Comparison of ENCODE assay signal across 18 cellular contexts in the genomic region with DNA sequence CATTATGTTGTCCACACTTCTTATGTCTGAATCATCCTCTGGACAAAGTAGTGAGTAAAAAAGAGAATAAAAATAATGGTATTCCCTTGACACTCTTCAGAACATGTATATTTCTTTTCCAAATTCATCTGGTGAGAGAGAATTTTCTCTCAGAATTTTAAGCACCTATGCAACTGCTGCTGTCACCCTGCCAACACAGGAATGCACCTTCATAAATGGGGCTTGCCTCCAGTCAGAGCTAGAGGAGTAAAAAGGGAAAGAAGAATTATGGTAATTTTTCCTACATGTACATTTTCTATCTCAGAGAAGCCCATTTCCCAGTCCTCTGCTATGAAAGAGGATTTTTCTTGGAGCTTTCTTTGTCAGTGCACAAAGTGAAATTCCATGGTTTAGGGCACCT.
"Had no signal": no experiment of that assay in that cellular context is flagged by ENCODE, and none has a peak within 500 bp of the region (broad histone marks: within the 10 kb centered on the region; RNA-seq: fewer than 3 reads in every experiment).

No MANE protein-coding gene starts in this region.

- H3K36me3 Mint-ChIP-seq: activated CD4-positive, alpha-beta memory T cell treated with anti-CD3 and anti-CD28 coated beads for 36 hours; activated naive CD4-positive, alpha-beta T cell treated with anti-CD3 and anti-CD28 coated beads, Interleukin-2, amount 50 U/mL, for 72 hours; naive thymus-derived CD8-positive, alpha-beta T cell had no signal

- DNase-seq: activated CD4-positive, alpha-beta memory T cell treated with anti-CD3 and anti-CD28 coated beads for 36 hours; activated gamma-delta T cell; activated T-cell treated with anti-CD3 and anti-CD28 coated beads, Interleukin-2, amount 50 U/mL, for 72 hours; amygdala; cerebellar nuclear complex; hippocampal formation; mucosa of descending colon; naive thymus-derived CD8-positive, alpha-beta T cell; posterior cingulate gyrus; spleen; stimulated activated CD4-positive, alpha-beta T cell treated with anti-CD3 and anti-CD28 coated beads, Interleukin-1b, Interleukin-23, amount 100 ng/mL, for 48 hours; stomach had no signal

- H3K27ac Mint-ChIP-seq: activated CD4-positive, alpha-beta memory T cell treated with anti-CD3 and anti-CD28 coated beads for 36 hours; activated naive CD4-positive, alpha-beta T cell treated with anti-CD3 and anti-CD28 coated beads, Interleukin-2, amount 50 U/mL, for 72 hours; activated T-cell treated with anti-CD3 and anti-CD28 coated beads, Interleukin-2, amount 50 U/mL, for 72 hours had no signal

- H3K9me3 ChIP-seq: mucosa of descending colon, neutrophil, right atrium auricular region, spleen, stomach, thoracic aorta had no signal

- H3K4me3 ChIP-seq: mucosa of descending colon, right atrium auricular region, spleen, stomach, thoracic aorta had no signal

- H3K27me3 ChIP-seq: neutrophil, right atrium auricular region, spleen, stomach had no signal

- H3K9me3 Mint-ChIP-seq: activated CD4-positive, alpha-beta memory T cell treated with anti-CD3 and anti-CD28 coated beads for 36 hours; activated naive CD4-positive, alpha-beta T cell treated with anti-CD3 and anti-CD28 coated beads, Interleukin-2, amount 50 U/mL, for 72 hours; activated T-cell treated with anti-CD3 and anti-CD28 coated beads, Interleukin-2, amount 50 U/mL, for 72 hours; naive thymus-derived CD8-positive, alpha-beta T cell had no signal

- H3K36me3 ChIP-seq: neutrophil, right atrium auricular region, spleen, stomach, thoracic aorta had no signal

- H3K27ac ChIP-seq: neutrophil, right atrium auricular region, spleen, stomach, thoracic aorta, VCaP had no signal

- ATAC-seq: activated naive CD4-positive, alpha-beta T cell treated with anti-CD3 and anti-CD28 coated beads, Interleukin-2, amount 50 U/mL, for 72 hours; activated T-cell treated with anti-CD3 and anti-CD28 coated beads, Interleukin-2, amount 50 U/mL, for 72 hours; left lobe of liver; mucosa of descending colon; naive thymus-derived CD8-positive, alpha-beta T cell had no signal

- H3K27me3 Mint-ChIP-seq: activated CD4-positive, alpha-beta memory T cell treated with anti-CD3 and anti-CD28 coated beads for 36 hours had no signal

- H3K4me1 Mint-ChIP-seq: naive thymus-derived CD8-positive, alpha-beta T cell had no signal

- H3K4me1 ChIP-seq: right atrium auricular region, spleen, stomach had no signal

- H3K4me3 Mint-ChIP-seq: activated CD4-positive, alpha-beta memory T cell treated with anti-CD3 and anti-CD28 coated beads for 36 hours; activated T-cell treated with anti-CD3 and anti-CD28 coated beads, Interleukin-2, amount 50 U/mL, for 72 hours; naive thymus-derived CD8-positive, alpha-beta T cell had no signal
